1 cellular context compared by ENCODE assay signal in the genomic region with DNA sequence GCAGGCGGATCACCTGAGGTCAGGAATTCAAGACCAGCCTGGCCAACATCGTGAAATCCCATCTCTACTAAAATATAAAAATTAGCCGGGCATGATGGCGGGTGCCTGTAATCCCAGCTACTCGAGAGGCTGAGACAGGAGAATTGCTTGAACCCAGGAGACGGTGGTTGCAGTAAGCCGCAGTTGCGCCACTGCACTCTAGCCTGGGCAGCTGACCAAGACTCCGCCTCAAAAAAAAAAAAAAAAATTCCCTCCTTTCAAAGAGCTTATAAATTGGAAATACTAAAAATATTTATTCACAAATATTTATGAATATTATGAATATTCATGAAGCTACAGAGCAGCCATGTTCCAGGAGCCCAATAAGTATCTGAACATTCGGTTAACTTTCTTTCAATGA.
TF ChIP-seq lines count a peak whose summit lies in the region.

No MANE protein-coding gene starts in this region.

TF ChIP-seq in GM12878, 131 proteins besides CTCF, POLR2A, EP300 and RAD21:
- TF ChIP-seq, protein P1, sequence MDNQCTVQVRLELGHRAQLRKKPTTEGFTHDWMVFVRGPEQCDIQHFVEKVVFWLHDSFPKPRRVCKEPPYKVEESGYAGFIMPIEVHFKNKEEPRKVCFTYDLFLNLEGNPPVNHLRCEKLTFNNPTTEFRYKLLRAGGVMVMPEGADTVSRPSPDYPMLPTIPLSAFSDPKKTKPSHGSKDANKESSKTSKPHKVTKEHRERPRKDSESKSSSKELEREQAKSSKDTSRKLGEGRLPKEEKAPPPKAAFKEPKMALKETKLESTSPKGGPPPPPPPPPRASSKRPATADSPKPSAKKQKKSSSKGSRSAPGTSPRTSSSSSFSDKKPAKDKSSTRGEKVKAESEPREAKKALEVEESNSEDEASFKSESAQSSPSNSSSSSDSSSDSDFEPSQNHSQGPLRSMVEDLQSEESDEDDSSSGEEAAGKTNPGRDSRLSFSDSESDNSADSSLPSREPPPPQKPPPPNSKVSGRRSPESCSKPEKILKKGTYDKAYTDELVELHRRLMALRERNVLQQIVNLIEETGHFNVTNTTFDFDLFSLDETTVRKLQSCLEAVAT (IDR thresholded peaks at IDR 0.05), result peak; percentile 59; the same call in 1 of the 2 replicates
- TF ChIP-seq, protein P2, sequence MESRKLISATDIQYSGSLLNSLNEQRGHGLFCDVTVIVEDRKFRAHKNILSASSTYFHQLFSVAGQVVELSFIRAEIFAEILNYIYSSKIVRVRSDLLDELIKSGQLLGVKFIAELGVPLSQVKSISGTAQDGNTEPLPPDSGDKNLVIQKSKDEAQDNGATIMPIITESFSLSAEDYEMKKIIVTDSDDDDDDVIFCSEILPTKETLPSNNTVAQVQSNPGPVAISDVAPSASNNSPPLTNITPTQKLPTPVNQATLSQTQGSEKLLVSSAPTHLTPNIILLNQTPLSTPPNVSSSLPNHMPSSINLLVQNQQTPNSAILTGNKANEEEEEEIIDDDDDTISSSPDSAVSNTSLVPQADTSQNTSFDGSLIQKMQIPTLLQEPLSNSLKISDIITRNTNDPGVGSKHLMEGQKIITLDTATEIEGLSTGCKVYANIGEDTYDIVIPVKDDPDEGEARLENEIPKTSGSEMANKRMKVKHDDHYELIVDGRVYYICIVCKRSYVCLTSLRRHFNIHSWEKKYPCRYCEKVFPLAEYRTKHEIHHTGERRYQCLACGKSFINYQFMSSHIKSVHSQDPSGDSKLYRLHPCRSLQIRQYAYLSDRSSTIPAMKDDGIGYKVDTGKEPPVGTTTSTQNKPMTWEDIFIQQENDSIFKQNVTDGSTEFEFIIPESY (IDR thresholded peaks at IDR 0.05), result 0 out of 2 replicates have a peak, but pooled peaks have one; percentile 7
